In genomic region chr13:77751513-77752456, GRCh38 we compare ENCODE assay signal across 1 cellular context.
TF ChIP-seq lines count a peak whose summit lies in the region.

No MANE protein-coding gene starts in this region.

TF ChIP-seq in H1, 55 proteins besides CTCF, POLR2A, EP300 and RAD21:
- TF ChIP-seq ATF2 (IDR thresholded peaks at IDR 0.05; ENCODE audit: low read length) (0 out of 2 replicates have a peak, but pooled peaks have one; percentile 32), E2F6 (IDR thresholded peaks at IDR 0.05) (peak; percentile 13; the same call in 1 of the 2 replicates), SP1 (IDR thresholded peaks at IDR 0.05; ENCODE audit: low read depth, low read length) (no peak)
